Comparison of ENCODE assay signal across 15 cellular contexts in genomic region chr1:155022927-155023236, GRCh38. TPM values are rescaled to one million over a fixed set of nuclear protein-coding genes. Genes with fewer than 3 reads are reported as not detected.
DNase-seq lines count a peak whose midpoint lies in the region; ATAC-seq and TF ChIP-seq lines count a peak whose summit lies in the region.
"Had no signal": no experiment of that assay in that cellular context is flagged by ENCODE, and none has a peak within 500 bp of the region (broad histone marks: within the 10 kb centered on the region; RNA-seq: fewer than 3 reads in every experiment).

No MANE protein-coding gene starts in this region.

- TF ChIP-seq CTCF in heart right ventricle (IDR thresholded peaks at IDR 0.05) = no peak
- no peak for TF ChIP-seq CTCF in right atrium auricular region (IDR thresholded peaks at IDR 0.05)
- TF ChIP-seq CTCF in epithelial cell of esophagus (IDR thresholded peaks at IDR 0.05; ENCODE audit: insufficient read depth, low read depth, low read length, missing control alignments) = no peak

- H3K36me3 ChIP-seq in heart right ventricle (no peaks in the 10 kb centered on the region), right atrium auricular region (no peaks in the 10 kb centered on the region)
- H3K36me3 ChIP-seq: BE2C, breast epithelium had no signal

- peak in 6 of 8 donors; percentile 24 to 48 (median 40) for ATAC-seq in heart right ventricle
- no peak for ATAC-seq in activated naive CD8-positive, alpha-beta T cell treated with anti-CD3 and anti-CD28 coated beads, Interleukin-2, amount 50 U/mL, for 24 hours
- ATAC-seq in HG02763 (IDR thresholded peaks at IDR 0.05; ENCODE audit: unreplicated experiment) = no peak

- peaks cover 18% of the 10 kb centered on the region for H3K4me1 Mint-ChIP-seq in activated naive CD8-positive, alpha-beta T cell treated with anti-CD3 and anti-CD28 coated beads, Interleukin-2, amount 50 U/mL, for 24 hours

- intact Hi-C loops in heart right ventricle (cut with DNase I) = no loop called here

- H3K4me1 ChIP-seq in heart right ventricle (peaks cover 3 to 23% (median 4%) of the 10 kb centered on the region in 9 donors), right atrium auricular region (peaks cover 0 to 11% of the 10 kb centered on the region in 2 donors)

- H3K4me3 Mint-ChIP-seq in activated naive CD8-positive, alpha-beta T cell treated with anti-CD3 and anti-CD28 coated beads, Interleukin-2, amount 50 U/mL, for 24 hours = no peak overlapping the region
- H3K4me3 Mint-ChIP-seq: stimulated activated effector memory CD8-positive, alpha-beta T cell treated with anti-CD3 and anti-CD28 coated beads, Interleukin-12 subunit alpha, Interleukin-12 subunit beta, amount 100 ng/mL, for 72 hours had no signal

- H3K27me3 ChIP-seq in heart right ventricle (no peaks in the 10 kb centered on the region), right atrium auricular region (no peaks in the 10 kb centered on the region)
- H3K27me3 ChIP-seq: BE2C, breast epithelium had no signal

- 53 to 64% methylated on average over 4 of the region's 4 CpGs for WGBS in heart right ventricle, 2 donors

- H3K4me3 ChIP-seq in heart right ventricle (no peak overlapping the region), right atrium auricular region (no peak overlapping the region), epithelial cell of esophagus (ENCODE audit: low read length) (no peak overlapping the region)
- H3K4me3 ChIP-seq: breast epithelium had no signal

- H3K27me3 Mint-ChIP-seq in activated naive CD8-positive, alpha-beta T cell treated with anti-CD3 and anti-CD28 coated beads, Interleukin-2, amount 50 U/mL, for 24 hours = no peaks in the 10 kb centered on the region

- H3K9me3 ChIP-seq in heart right ventricle (no peaks in the 10 kb centered on the region), right atrium auricular region (no peaks in the 10 kb centered on the region)
- H3K9me3 ChIP-seq: BE2C, breast epithelium had no signal

- no peak overlapping the region for H3K27ac Mint-ChIP-seq in activated naive CD8-positive, alpha-beta T cell treated with anti-CD3 and anti-CD28 coated beads, Interleukin-2, amount 50 U/mL, for 24 hours
- H3K27ac Mint-ChIP-seq: activated T-helper 2 cell treated with anti-CD3 and anti-CD28 coated beads, Interferon-gamma antibody, Interleukin-2, Interleukin-4, amounts not matched to agents 10 μg/mL and 5 μg/mL and 100 μg/mL, durations not matched to agents 14 hours and 24 hours and 36 hours had no signal

- DNase-seq in heart right ventricle (no peak), right atrium auricular region (ENCODE audit: low spot score) (no peak), NCI-H2107 (lab: John Stamatoyannopoulos, UW) (peak; percentile 51), epithelial cell of esophagus (ENCODE audit: low read depth) (peak; percentile 62), H4 (ENCODE audit: low spot score) (no peak), midbrain (lab: John Stamatoyannopoulos, UW) (no peak)
- DNase-seq in activated naive CD8-positive, alpha-beta T cell treated with anti-CD3 and anti-CD28 coated beads, Interleukin-2, amount 50 U/mL, for 24 hours = no peak
- DNase-seq: activated CD4-positive, alpha-beta T cell treated with anti-CD3 and anti-CD28 coated beads, Interleukin-2, amount 50 U/mL, for 1 hour; BE2C had no signal

- H3K36me3 Mint-ChIP-seq in activated naive CD8-positive, alpha-beta T cell treated with anti-CD3 and anti-CD28 coated beads, Interleukin-2, amount 50 U/mL, for 24 hours (ENCODE audit: low read depth) = no peaks in the 10 kb centered on the region

- H3K9me3 Mint-ChIP-seq in activated naive CD8-positive, alpha-beta T cell treated with anti-CD3 and anti-CD28 coated beads, Interleukin-2, amount 50 U/mL, for 24 hours = no peaks in the 10 kb centered on the region
- H3K9me3 Mint-ChIP-seq: activated T-helper 2 cell treated with anti-CD3 and anti-CD28 coated beads, Interferon-gamma antibody, Interleukin-2, Interleukin-4, amounts not matched to agents 10 μg/mL and 5 μg/mL and 100 μg/mL, durations not matched to agents 14 hours and 24 hours and 36 hours; stimulated activated effector memory CD8-positive, alpha-beta T cell treated with anti-CD3 and anti-CD28 coated beads, Interleukin-12 subunit alpha, Interleukin-12 subunit beta, amount 100 ng/mL, for 72 hours had no signal

- H3K27ac ChIP-seq in heart right ventricle (no peak overlapping the region), right atrium auricular region (no peak overlapping the region)
- H3K27ac ChIP-seq: breast epithelium had no signal

RNA-seq across cellular contexts. Expression of gene DCST2, which starts 10.7 kb away (rescaled TPM):
- under 1 TPM in 9 of 10 donors, not detected in 1; 0.15 to 0.67 (median 0.30) TPM for total RNA-seq in heart right ventricle
- polyA plus RNA-seq in heart right ventricle = 1 to 10 TPM in 1 of 2 donors, under 1 TPM in 1; 0.38 to 1.8 TPM
- not detected for total RNA-seq in right atrium auricular region
- not detected in 2 replicates for total RNA-seq in H4 (2014; rRNA removed; shearing (Covaris generic))

RNA-seq across cellular contexts. Expression of gene DCST1, which starts 10.7 kb away (rescaled TPM):
- total RNA-seq in heart right ventricle (not detected), right atrium auricular region (not detected)
- polyA plus RNA-seq in heart right ventricle = under 1 TPM in 1 of 2 donors, not detected in 1; 0.29 TPM
- not detected in 2 replicates for total RNA-seq in H4 (2014; rRNA removed; shearing (Covaris generic))
- total RNA-seq: osteocyte; T-helper 1 cell treated with Interleukin-12 subunit alpha and Interleukin-12 subunit beta and Interleukin-4 antibody, amounts not matched to agents 30 ng/mL and 1 ng/mL, for 36 hours had no signal

RNA-seq across cellular contexts. Expression of gene ZBTB7B, which starts 20.3 kb away (rescaled TPM):
- 10 to 100 TPM; 25.7 to 54.7 (median 34.5) TPM for total RNA-seq in heart right ventricle
- 10 to 100 TPM; 41.1 to 51.6 TPM for polyA plus RNA-seq in heart right ventricle
- 10 to 100 TPM; 30.3 to 53.4 TPM for total RNA-seq in right atrium auricular region
- 8.3 and 10.6 TPM in 2 replicates for total RNA-seq in H4 (2014; rRNA removed; shearing (Covaris generic))

RNA-seq across cellular contexts. Expression of gene ADAM15, which starts 28.2 kb away (rescaled TPM):
- total RNA-seq in heart right ventricle (100 to 1,000 TPM in 1 of 10 donors, 10 to 100 TPM in 9; 46.7 to 146 (median 58.5) TPM), right atrium auricular region (10 to 100 TPM; 64.6 to 96.7 TPM)
- 100 to 1,000 TPM; 144 to 305 TPM for polyA plus RNA-seq in heart right ventricle
- 51.8 and 64.3 TPM in 2 replicates for total RNA-seq in H4 (2014; rRNA removed; shearing (Covaris generic))

RNA-seq across cellular contexts. Expression of gene LENEP, which starts 29.5 kb away (rescaled TPM):
- total RNA-seq in heart right ventricle = not detected
- not detected for polyA plus RNA-seq in heart right ventricle
- total RNA-seq in right atrium auricular region = not detected
- not detected in 2 replicates for total RNA-seq in H4 (2014; rRNA removed; shearing (Covaris generic))
- total RNA-seq: breast epithelium, osteocyte had no signal

Comparison
In these comparisons a context has a peak if more than half of its experiments do, and no peak if none do; other contexts are left out.
1. ATAC-seq: peak in heart right ventricle (6 of 8); none in activated naive CD8-positive, alpha-beta T cell treated with anti-CD3 and anti-CD28 coated beads, Interleukin-2, amount 50 U/mL, for 24 hours (single experiment) and HG02763 (single experiment).
2. DNase-seq: peak in NCI-H2107 (single experiment) and epithelial cell of esophagus (single experiment); none in heart right ventricle (0 of 2), right atrium auricular region (single experiment), H4 (single experiment), activated naive CD8-positive, alpha-beta T cell treated with anti-CD3 and anti-CD28 coated beads, Interleukin-2, amount 50 U/mL, for 24 hours (single experiment) and midbrain (single experiment).